Comparison of ENCODE assay signal across 1 cellular context in the genomic region with DNA sequence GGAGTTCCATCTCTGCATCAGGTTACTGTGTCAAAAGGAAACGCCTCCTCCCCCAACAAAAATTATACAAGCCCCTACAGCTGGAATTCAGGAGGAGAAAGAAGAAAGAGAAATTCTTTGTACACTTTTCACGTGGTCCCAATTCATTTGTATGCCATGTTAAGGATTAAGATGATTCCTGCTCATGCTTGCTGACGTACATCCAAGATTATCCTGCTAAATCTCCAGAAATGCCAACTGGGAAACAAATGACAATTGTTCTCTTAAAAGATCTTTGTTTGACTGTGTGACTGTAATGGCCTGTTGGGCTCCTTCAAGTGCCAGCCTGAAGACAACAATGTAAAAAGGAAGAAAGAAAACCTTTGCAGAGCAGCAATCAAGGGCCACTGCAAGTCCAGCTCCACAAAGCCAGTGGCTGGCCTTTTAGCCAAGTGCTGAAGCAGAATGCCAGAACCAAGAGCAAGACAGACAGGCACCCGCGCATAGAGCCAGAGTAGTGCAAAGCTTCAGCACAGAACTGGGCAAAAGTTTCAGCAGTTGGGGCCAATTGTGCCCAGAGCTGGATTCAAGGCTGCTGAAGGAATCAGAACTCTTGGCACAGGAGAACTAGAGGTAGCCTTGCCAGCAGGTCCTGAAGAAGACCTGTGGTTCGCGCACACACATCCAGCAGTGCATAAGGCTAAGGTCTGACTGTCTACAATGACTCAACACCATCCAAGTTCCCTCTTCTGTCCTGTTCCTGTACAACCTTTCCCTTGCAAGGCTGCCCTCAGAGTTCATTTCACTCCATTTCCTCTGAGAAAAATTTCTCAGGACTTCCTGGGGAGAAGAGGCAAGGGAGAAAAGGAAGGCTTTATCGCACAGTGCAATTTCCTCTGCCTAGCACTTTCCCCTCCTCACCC.
TF ChIP-seq lines count a peak whose summit lies in the region.

No MANE protein-coding gene starts in this region.

TF ChIP-seq in HCT116, 20 proteins besides CTCF, POLR2A, EP300 and RAD21 (continued from another document):
- TF ChIP-seq ZBTB33 (IDR thresholded peaks at IDR 0.05; ENCODE audit: extremely low read depth, insufficient replicate concordance, low read length) (no peak), CEBPB (IDR thresholded peaks at IDR 0.05; ENCODE audit: low read depth) (no peak), ZNF274 (IDR thresholded peaks at IDR 0.05; ENCODE audit: low read depth, low read length) (no peak), ELF1 (IDR thresholded peaks at IDR 0.05; ENCODE audit: borderline replicate concordance, low read depth) (no peak), CBX3 (IDR thresholded peaks at IDR 0.05; ENCODE audit: low read depth) (no peak)
